In genomic region chr6:21594427-21595264, GRCh38 we compare ENCODE assay signal across 8 cellular contexts. TPM values are rescaled to one million over a fixed set of nuclear protein-coding genes. Genes with fewer than 3 reads are reported as not detected.
DNase-seq lines count a peak whose midpoint lies in the region; ATAC-seq and TF ChIP-seq lines count a peak whose summit lies in the region.

No MANE protein-coding gene starts in this region.

- H3K27me3 ChIP-seq in HCT116 (ENCODE audit: insufficient read depth, low read length) (no peaks in the 10 kb centered on the region), tibial nerve (no peaks in the 10 kb centered on the region)

- TF ChIP-seq POLR2A in HCT116 (IDR thresholded peaks at IDR 0.05; ENCODE audit: borderline replicate concordance, extremely low read depth, insufficient read depth, insufficient read length) (no peak), tibial nerve (IDR thresholded peaks at IDR 0.05) (no peak)

- H2AFZ ChIP-seq in HCT116 (ENCODE audit: low read depth, low read length, poor library complexity, severe bottlenecking) = no peak overlapping the region

- peak overlapping the region; percentile 88 for H3K4me2 ChIP-seq in HCT116 (ENCODE audit: low read length)

- peaks cover 0 to 12% (median 7%) of the 10 kb centered on the region in 3 donors for H3K27me3 Mint-ChIP-seq in naive B cell

- no peaks in the 10 kb centered on the region for H3K36me3 Mint-ChIP-seq in naive B cell

- no peaks in the 10 kb centered on the region for H4K20me1 ChIP-seq in HCT116 (ENCODE audit: insufficient read depth)

- peaks cover 17 to 20% (median 18%) of the 10 kb centered on the region in 3 donors for H3K4me1 Mint-ChIP-seq in naive B cell

- intact Hi-C loops in HCT116 (cut with micrococcal nuclease) = loop anchor here (5.0 kb wide), 3 partner anchors 153 to 807 kb away; no protein-coding TSS in a partner anchor

- H3K4me3 ChIP-seq in HCT116 (replicated peaks in 1 of 2; ENCODE audit: low read depth in 1 of 2, low read length in 2 of 2) = peak overlapping the region; percentile 69 to 81
- H3K4me3 ChIP-seq in tibial nerve = peak overlapping the region; percentile 61 to 95 (median 76)

- RAD21 ChIA-PET in HCT116 (lab: Charles Lee; ENCODE audit: low non-redundant PET in 1 of 2, low total read pairs in 2 of 2, uncharacterized antibody in 2 of 2, unreplicated experiment in 2 of 2) = interaction anchor here (0.5 to 0.6 kb wide), 3 partner anchors 63 to 333 kb away, joined by 4 to 5 read pairs (median 4); no protein-coding TSS in a partner anchor

- BruUV-seq in HCT116 (replicated peaks; lab: Mats Ljungman, UMichigan) = no TSS peak

- TF ChIP-seq EP300 in tibial nerve (IDR thresholded peaks at IDR 0.05) = peak in 1 of 2 donors; percentile 63

- H3K27ac ChIP-seq in HCT116 (ENCODE audit: low read depth, low read length) (peak overlapping the region; percentile 87), tibial nerve (peak overlapping the region; percentile 82 to 96 (median 90))

- peaks cover 45% of the 10 kb centered on the region for H3K79me2 ChIP-seq in HCT116 (ENCODE audit: insufficient read depth, low read length)

- peak overlapping the region; percentile 80 for H3K9ac ChIP-seq in HCT116 (ENCODE audit: low read length)

- peak; percentile 9; the same call in 1 of the 2 replicates for ATAC-seq in HCT116
- ATAC-seq in naive B cell (ENCODE audit: low read depth in 2 of 2) = peak in 1 of 2 donors; percentile 3

- WGBS in tibial nerve, 2 donors = 0 to 1% methylated on average over 42 to 76 of the region's 105 CpGs

- peaks cover 0 to 9% of the 10 kb centered on the region in 2 experiments; a peak in 1 of 4 replicates for H3K36me3 ChIP-seq in HCT116 (ENCODE audit: control insufficient read depth in 1 of 2, insufficient read depth in 2 of 2, low read length in 2 of 2)
- H3K36me3 ChIP-seq in tibial nerve = no peaks in the 10 kb centered on the region

- no peaks in the 10 kb centered on the region for H3K9me3 ChIP-seq in HCT116 (ENCODE audit: control insufficient read depth in 1 of 2, insufficient read depth in 1 of 2, low read depth in 1 of 2, low read length in 2 of 2)
- H3K9me3 ChIP-seq in tibial nerve = no peaks in the 10 kb centered on the region

- POLR2A ChIA-PET in HCT116 (lab: Charles Lee) = interaction anchor here (0.9 to 3.5 kb wide), 6 partner anchors 13 to 1029 kb away, joined by 3 to 31 read pairs (median 9); no protein-coding TSS in a partner anchor

- no peaks in the 10 kb centered on the region for H3K9me3 Mint-ChIP-seq in naive B cell

- H3K4me3 Mint-ChIP-seq in naive B cell = peak overlapping the region in 1 of 8 donors; percentile 97

- H3K27ac Mint-ChIP-seq in naive B cell = peak overlapping the region in 4 of 6 donors; percentile 49 to 91 (median 56)

- no peak for TF ChIP-seq RAD21 in HCT116 (IDR thresholded peaks at IDR 0.05; ENCODE audit: low read depth)

- DNase-seq in DMS79 treated with DMSO at 0.1 percent for 48 hours (lab: John Stamatoyannopoulos, UW) (peak; percentile 21), DMS79 (lab: John Stamatoyannopoulos, UW) (no peak), HCT116 (ENCODE audit: low read depth, low spot score) (no peak), NCI-H146 treated with DMSO at 0.1 percent for 48 hours (lab: John Stamatoyannopoulos, UW; ENCODE audit: unreplicated experiment) (peak; percentile 27), activated T-cell treated with anti-CD3 and anti-CD28 coated beads for 48 hours (ENCODE audit: low read depth) (peak; percentile 18), fibroblast of peridontal ligament (ENCODE audit: extremely low read depth) (peak; percentile 57), naive B cell (peak; percentile 52), tibial nerve (ENCODE audit: low spot score in 2 of 2) (peak; percentile 32 to 51)

- no peaks in the 10 kb centered on the region for H3K9me2 ChIP-seq in HCT116 (ENCODE audit: insufficient read depth)

- CTCF ChIA-PET in HCT116 (lab: Charles Lee) = interaction anchor here (2.1 kb wide), 1 partner anchor 1031 kb away, joined by 15 read pairs; no protein-coding TSS in a partner anchor

- no peak for TF ChIP-seq CTCF in HCT116 (IDR thresholded peaks at IDR 0.05 in 2 of 3, conservative IDR thresholded peaks at IDR 0.05 in 1 of 3; ENCODE audit: borderline replicate concordance in 1 of 3, insufficient read depth in 1 of 3, low read depth in 2 of 3, low read length in 2 of 3)
- TF ChIP-seq CTCF in tibial nerve (IDR thresholded peaks at IDR 0.05) = peak in 1 of 5 experiments; percentile 7

- peaks cover 7 to 31% of the 10 kb centered on the region in 2 experiments for H3K4me1 ChIP-seq in HCT116 (ENCODE audit: control insufficient read depth in 1 of 2, insufficient read depth in 2 of 2, low read length in 2 of 2)
- peaks cover 0 to 32% (median 10%) of the 10 kb centered on the region in 4 donors for H3K4me1 ChIP-seq in tibial nerve

TF ChIP-seq in HCT116, 20 proteins besides CTCF, POLR2A, EP300 and RAD21:
- TF ChIP-seq CBX3 (IDR thresholded peaks at IDR 0.05; ENCODE audit: low read depth) = no peak
- TF ChIP-seq SRF (IDR thresholded peaks at IDR 0.05; ENCODE audit: low read depth) = no peak
- peak; percentile 28 for TF ChIP-seq TCF7L2 (IDR thresholded peaks at IDR 0.05; ENCODE audit: borderline replicate concordance, extremely low read depth, insufficient read depth, insufficient read length)
- TF ChIP-seq REST (IDR thresholded peaks at IDR 0.05; ENCODE audit: low read depth) = no peak
- no peak for TF ChIP-seq EZH2phosphoT487 (IDR thresholded peaks at IDR 0.05; ENCODE audit: borderline replicate concordance)
- no peak for TF ChIP-seq ZBTB33 (IDR thresholded peaks at IDR 0.05; ENCODE audit: extremely low read depth, insufficient replicate concordance, low read length)
- no peak for TF ChIP-seq ATF3 (IDR thresholded peaks at IDR 0.05)
- TF ChIP-seq ZNF274 (IDR thresholded peaks at IDR 0.05; ENCODE audit: low read depth, low read length) = no peak
- TF ChIP-seq YY1 (IDR thresholded peaks at IDR 0.05; ENCODE audit: extremely low read depth, insufficient replicate concordance, low read depth, low read length) = peak; percentile 37
- no peak for TF ChIP-seq JUND (IDR thresholded peaks at IDR 0.05)
- TF ChIP-seq SIN3A (IDR thresholded peaks at IDR 0.05; ENCODE audit: low read depth) = no peak

RNA-seq across cellular contexts. Expression of gene SOX4, which starts 1.1 kb away (rescaled TPM):
- total RNA-seq in HCT116 (2021; ENCODE audit: unreplicated experiment) (67.0 TPM), tibial nerve (1 to 10 TPM; 5.2 to 9.3 (median 8.1) TPM)
- 12.3 and 19.3 TPM in 2 replicates for polyA plus RNA-seq in HCT116 (2012)
- polyA plus RNA-seq in naive B cell (ENCODE audit: low read depth in 6 of 6) = 1 to 10 TPM; 1.8 to 4.6 (median 3.1) TPM

Comparison
In these comparisons a context has a peak if more than half of its experiments do, and no peak if none do; other contexts are left out.
1. DNase-seq: peak in DMS79 treated with DMSO at 0.1 percent for 48 hours (single experiment), NCI-H146 treated with DMSO at 0.1 percent for 48 hours (single experiment), activated T-cell treated with anti-CD3 and anti-CD28 coated beads for 48 hours (single experiment), fibroblast of peridontal ligament (single experiment), naive B cell (single experiment) and tibial nerve (2 of 2); none in DMS79 (single experiment) and HCT116 (single experiment).